In genomic region chr17:32801641-32802040, GRCh38 we compare ENCODE assay signal across 19 cellular contexts.
DNase-seq lines count a peak whose midpoint lies in the region; ATAC-seq and TF ChIP-seq lines count a peak whose summit lies in the region.
"Had no signal": no experiment of that assay in that cellular context is flagged by ENCODE, and none has a peak within 500 bp of the region (broad histone marks: within the 10 kb centered on the region; RNA-seq: fewer than 3 reads in every experiment).

No MANE protein-coding gene starts in this region.

- in situ Hi-C loops in KBM-7 (cut with MboI; ENCODE audit: low pct_unique_long_range_greater_than_20kb, low sequenced_read_pairs): no loop called here

- peak overlapping the region; percentile 49 for H3K9ac ChIP-seq in adipocyte (ENCODE audit: low read length)

- H3K27ac ChIP-seq in thoracic aorta: peak overlapping the region; percentile 6 to 68

- H3K36me3 ChIP-seq in adipocyte (ENCODE audit: control insufficient read depth, insufficient read depth, low read length, severe bottlenecking) (no peaks in the 10 kb centered on the region), thoracic aorta (no peaks in the 10 kb centered on the region)
- H3K36me3 ChIP-seq: BE2C had no signal

- no peak for TF ChIP-seq CTCF in thoracic aorta (IDR thresholded peaks at IDR 0.05)

- DNase-seq in KBM-7: peak; percentile 85
- no peak for DNase-seq in adipocyte (ENCODE audit: low read depth)
- DNase-seq in left colon: no peak
- DNase-seq in thoracic aorta (ENCODE audit: low spot score): no peak
- DNase-seq in nucleus accumbens (lab: John Stamatoyannopoulos, UW): no peak
- DNase-seq: ACHN; BE2C; C1 segment of cervical spinal cord; CD4-positive, CD25-positive, alpha-beta regulatory T cell; CD8-positive, alpha-beta memory T cell; COR-L47; DMS 273 treated with DMSO at 0.1 percent for 48 hours; DMS53; DND-41; EL; H9 had no signal

- H3K27me3 ChIP-seq in adipocyte (replicated peaks; ENCODE audit: control insufficient read depth, insufficient read depth, low read length): no peaks in the 10 kb centered on the region
- H3K27me3 ChIP-seq in thoracic aorta (replicated peaks; ENCODE audit: insufficient read depth): no peaks in the 10 kb centered on the region
- H3K27me3 ChIP-seq: BE2C had no signal

- H3K4me3 ChIP-seq in adipocyte (ENCODE audit: low read length) (peak overlapping the region; percentile 55), thoracic aorta (no peak overlapping the region)
- H3K4me3 ChIP-seq: GM12878 had no signal

- intact Hi-C loops in left colon (cut with DNase I, micrococcal nuclease): no loop called here

- ATAC-seq in left colon (peak; percentile 39), thoracic aorta (ENCODE audit: insufficient number of reproducible peaks, low FRiP score, low read depth) (no peak), HG02852 (IDR thresholded peaks at IDR 0.05; ENCODE audit: unreplicated experiment) (no peak), HG03565 (IDR thresholded peaks at IDR 0.05; ENCODE audit: unreplicated experiment) (no peak)
- ATAC-seq: GM12878 had no signal

- H3K9me3 ChIP-seq in adipocyte (ENCODE audit: control insufficient read depth, low read length): no peaks in the 10 kb centered on the region
- H3K9me3 ChIP-seq in thoracic aorta: no peaks in the 10 kb centered on the region
- H3K9me3 ChIP-seq: BE2C had no signal

- H3K4me1 ChIP-seq in adipocyte (ENCODE audit: control insufficient read depth, insufficient read depth, low read length): peaks cover 64% of the 10 kb centered on the region
- H3K4me1 ChIP-seq in thoracic aorta (ENCODE audit: control insufficient read depth in 1 of 2, low read depth in 2 of 2): peaks cover 62 to 93% of the 10 kb centered on the region in 2 donors
- H3K4me1 ChIP-seq: BE2C had no signal
